20 cellular contexts compared by ENCODE assay signal in the genomic region with DNA sequence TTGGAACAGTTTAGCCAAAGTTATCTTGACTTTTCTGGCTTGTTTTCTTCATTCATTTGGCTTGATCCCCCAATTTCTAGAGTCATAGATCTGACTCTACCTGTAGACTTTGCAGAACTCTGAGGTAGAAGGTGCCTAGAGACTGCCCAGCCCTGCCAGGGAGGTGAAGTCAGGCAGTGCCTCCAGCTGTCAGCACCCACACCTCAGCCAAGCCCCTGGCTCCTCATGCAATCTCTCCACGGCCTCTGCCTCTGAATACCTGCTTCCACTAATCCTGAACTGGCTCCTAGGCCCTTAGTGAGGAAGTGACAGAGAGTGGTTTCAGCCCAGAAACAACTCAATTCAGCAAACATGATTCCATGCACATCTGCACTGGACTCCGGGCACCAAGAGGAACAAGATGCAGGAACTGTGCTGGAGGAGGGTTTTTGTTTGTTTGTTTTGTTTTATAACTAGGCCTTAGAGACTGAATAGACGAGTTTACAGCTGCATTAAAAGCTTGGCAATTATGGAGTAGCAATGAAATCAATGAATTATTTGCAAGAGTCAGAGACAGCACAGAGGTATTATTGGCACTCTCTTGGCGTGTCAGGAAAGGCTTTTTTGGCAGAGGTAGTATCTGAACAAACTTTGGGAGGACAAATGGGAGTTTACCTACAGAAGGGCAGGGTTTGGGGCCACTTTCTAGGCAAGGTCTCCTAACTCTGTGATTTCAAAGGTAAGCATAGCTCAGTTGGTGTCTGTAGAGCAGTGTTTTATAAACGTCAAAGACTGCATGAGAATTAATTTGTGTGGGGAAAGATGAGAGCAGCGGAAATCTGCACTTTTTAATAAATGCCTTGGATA. TPM values are rescaled to one million over a fixed set of nuclear protein-coding genes. Genes with fewer than 3 reads are reported as not detected.
DNase-seq lines count a peak whose midpoint lies in the region; ATAC-seq and TF ChIP-seq lines count a peak whose summit lies in the region.
"Had no signal": no experiment of that assay in that cellular context is flagged by ENCODE, and none has a peak within 500 bp of the region (broad histone marks: within the 10 kb centered on the region; RNA-seq: fewer than 3 reads in every experiment).

No MANE protein-coding gene starts in this region.

- no peak for TF ChIP-seq CTCF in 22Rv1 (IDR thresholded peaks at IDR 0.05)
- TF ChIP-seq CTCF in liver (IDR thresholded peaks at IDR 0.05; ENCODE audit: low read depth, low read length, missing input control) = no peak
- no peak for TF ChIP-seq CTCF in uterus (IDR thresholded peaks at IDR 0.05)

- H3K9ac ChIP-seq in liver (ENCODE audit: low read depth in 1 of 2, low read length in 2 of 2) = no peak overlapping the region

- no peak for ATAC-seq in GM18511 (IDR thresholded peaks at IDR 0.05; ENCODE audit: unreplicated experiment)
- ATAC-seq: CD8-positive, alpha-beta T cell had no signal

- H3K4me1 ChIP-seq in liver (ENCODE audit: control insufficient read depth in 4 of 4, insufficient read depth in 4 of 4, low read length in 3 of 4) (peaks cover 10 to 17% (median 14%) of the 10 kb centered on the region in 4 donors), uterus (no peaks in the 10 kb centered on the region)
- H3K4me1 ChIP-seq: BE2C had no signal

- WGBS in liver = 30% methylated on average over 6 of the region's 6 CpGs

- TF ChIP-seq POLR2A in uterus (IDR thresholded peaks at IDR 0.05) = no peak

- H3K27me3 ChIP-seq in liver (ENCODE audit: control insufficient read depth in 4 of 4, insufficient read depth in 4 of 4, low read length in 3 of 4) (no peaks in the 10 kb centered on the region), uterus (no peaks in the 10 kb centered on the region)
- H3K27me3 ChIP-seq: BE2C had no signal

- intact Hi-C loops in uterus (cut with DNase I; ENCODE audit: low total_unique reads) = no loop called here

- H3K27ac ChIP-seq in 22Rv1 (peak overlapping the region; percentile 48), liver (ENCODE audit: low read depth in 1 of 2, low read length in 2 of 2) (no peak overlapping the region), uterus (no peak overlapping the region)

- H3K9me3 ChIP-seq in liver (ENCODE audit: control insufficient read depth in 4 of 4, low read length in 3 of 4) = no peaks in the 10 kb centered on the region
- no peaks in the 10 kb centered on the region for H3K9me3 ChIP-seq in uterus
- H3K9me3 ChIP-seq: BE2C had no signal

- H3K36me3 ChIP-seq in liver (ENCODE audit: control insufficient read depth in 4 of 4, insufficient read depth in 3 of 4, low read depth in 1 of 4, low read length in 3 of 4) (peaks cover 0 to 1% (median 0%) of the 10 kb centered on the region in 4 donors), uterus (no peaks in the 10 kb centered on the region)
- H3K36me3 ChIP-seq: BE2C had no signal

- DNase-seq in DMS53 (lab: John Stamatoyannopoulos, UW) = peak; percentile 12
- DNase-seq in DMS53 treated with DMSO at 0.1 percent for 48 hours (lab: John Stamatoyannopoulos, UW; ENCODE audit: unreplicated experiment) = no peak
- DNase-seq in NCI-H345 treated with DMSO at 0.1 percent for 48 hours (lab: John Stamatoyannopoulos, UW; ENCODE audit: unreplicated experiment) = peak; percentile 91
- DNase-seq in uterus = no peak
- DNase-seq in NCI-H510A treated with DMSO at 0.1 percent for 48 hours (lab: John Stamatoyannopoulos, UW) = no peak
- DNase-seq: 8988T; BE2C; CD8-positive, alpha-beta T cell; H7; KG1; NCI-H1048; NCI-H1930; NCI-H2227 treated with DMSO at 0.1 percent for 48 hours; NCI-H526 treated with DMSO at 0.1 percent for 48 hours; OCI-M1; RPMI8226 had no signal

- H3K4me3 ChIP-seq in liver (ENCODE audit: low read depth in 1 of 3, low read length in 3 of 3) (no peak overlapping the region), uterus (no peak overlapping the region)

- peak; percentile 25 to 42 for TF ChIP-seq RAD21 in liver (IDR thresholded peaks at IDR 0.05)

TF ChIP-seq in liver, 16 proteins besides CTCF, POLR2A, EP300 and RAD21:
- peak; percentile 52 to 59 for TF ChIP-seq RXRA (IDR thresholded peaks at IDR 0.05)
- TF ChIP-seq YY1 (IDR thresholded peaks at IDR 0.05) = no peak
- peak; percentile 43 for TF ChIP-seq SP1 (IDR thresholded peaks at IDR 0.05)
- peak; percentile 50 to 69 for TF ChIP-seq HNF4A (conservative IDR thresholded peaks at IDR 0.05)
- TF ChIP-seq TAF1 (conservative IDR thresholded peaks at IDR 0.05) = no peak

RNA-seq across cellular contexts. Expression of a gene that starts 25.2 kb away (rescaled TPM):
- total RNA-seq in liver (under 1 TPM; 0.05 to 0.08 TPM), uterus (under 1 TPM in 1 of 4 donors, not detected in 3; 0.21 TPM)
- under 1 TPM in 1 of 2 donors, not detected in 1; 0.28 TPM for polyA plus RNA-seq in liver
- total RNA-seq: CD8-positive, alpha-beta T cell; M059J had no signal

RNA-seq across cellular contexts. Expression of a gene that starts 59.7 kb away (rescaled TPM):
- total RNA-seq in liver (not detected), uterus (not detected)
- polyA plus RNA-seq in liver = not detected
- total RNA-seq: CD8-positive, alpha-beta T cell; H7; M059J had no signal

Comparison
In these comparisons a context has a peak if more than half of its experiments do, and no peak if none do; other contexts are left out.
1. DNase-seq: peak in DMS53 (single experiment) and NCI-H345 treated with DMSO at 0.1 percent for 48 hours (single experiment); none in DMS53 treated with DMSO at 0.1 percent for 48 hours (single experiment), uterus (0 of 2) and NCI-H510A treated with DMSO at 0.1 percent for 48 hours (single experiment).